In genomic region chr16:17224859-17225258, GRCh38 we compare ENCODE assay signal across 7 cellular contexts.
DNase-seq lines count a peak whose midpoint lies in the region; ATAC-seq and TF ChIP-seq lines count a peak whose summit lies in the region.

No MANE protein-coding gene starts in this region.

- no peaks in the 10 kb centered on the region for H3K27me3 ChIP-seq in skeletal muscle tissue (ENCODE audit: control insufficient read depth in 3 of 3, insufficient read depth in 3 of 3, low read length in 3 of 3)

- no peak overlapping the region for H3K9ac ChIP-seq in skeletal muscle tissue (ENCODE audit: low read depth in 1 of 3, low read length in 3 of 3)

- no peak for TF ChIP-seq CTCF in foreskin fibroblast (IDR thresholded peaks at IDR 0.05; ENCODE audit: low read depth, low read length)

- peak overlapping the region; percentile 80 for H3K27ac ChIP-seq in skeletal muscle tissue (ENCODE audit: low read depth, low read length)

- H3K4me3 ChIP-seq in foreskin fibroblast (ENCODE audit: low read depth in 1 of 2, low read length in 2 of 2) (no peak overlapping the region), skeletal muscle tissue (ENCODE audit: low read length in 3 of 3) (no peak overlapping the region)

- DNase-seq in HCEC 1CT (peak; percentile 73), RPMI8226 (peak; percentile 58), foreskin fibroblast (peak; percentile 91 to 92), NCI-H1436 (lab: John Stamatoyannopoulos, UW) (no peak), cortex of kidney (lab: John Stamatoyannopoulos, UW) (no peak)

- H3K36me3 ChIP-seq in skeletal muscle tissue (ENCODE audit: control insufficient read depth in 3 of 3, insufficient read depth in 3 of 3, low read length in 3 of 3): no peaks in the 10 kb centered on the region

- no peak for ATAC-seq in GM18858 (IDR thresholded peaks at IDR 0.05; ENCODE audit: unreplicated experiment)

- peaks cover 20 to 30% (median 27%) of the 10 kb centered on the region in 3 donors for H3K4me1 ChIP-seq in skeletal muscle tissue (ENCODE audit: control insufficient read depth in 3 of 3, insufficient read depth in 3 of 3, low read length in 3 of 3)

- no peaks in the 10 kb centered on the region for H3K9me3 ChIP-seq in skeletal muscle tissue (ENCODE audit: control insufficient read depth in 3 of 3, low read length in 3 of 3)

Comparison
In these comparisons a context has a peak if more than half of its experiments do, and no peak if none do; other contexts are left out.
1. DNase-seq: peak in HCEC 1CT (single experiment), RPMI8226 (single experiment) and foreskin fibroblast (2 of 2); none in NCI-H1436 (single experiment) and cortex of kidney (single experiment).